Comparison of ENCODE assay signal across 1 cellular context in the genomic region with DNA sequence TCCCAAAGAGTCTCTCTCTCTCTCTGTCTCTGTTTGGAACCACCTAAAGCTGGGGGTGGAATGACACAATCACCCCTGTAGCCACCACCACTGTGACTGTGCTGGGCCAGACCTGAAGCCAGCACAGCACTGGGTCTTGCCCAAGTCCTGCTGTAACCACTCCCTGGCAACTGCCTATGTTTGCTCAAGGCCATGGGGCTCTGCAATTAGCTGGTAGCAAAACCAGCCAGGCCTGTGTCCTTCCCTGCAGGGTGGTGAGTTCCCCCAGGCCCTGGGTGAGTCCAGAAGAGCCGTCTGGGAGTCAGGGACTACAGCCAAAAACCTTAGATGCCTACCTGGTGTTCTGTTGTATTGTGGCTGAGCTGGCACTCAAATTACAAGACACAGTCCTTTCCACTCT.
TF ChIP-seq lines count a peak whose summit lies in the region.

No MANE protein-coding gene starts in this region.

TF ChIP-seq in SK-N-SH, 30 proteins besides CTCF, POLR2A, EP300 and RAD21 (continued from another document):
- TF ChIP-seq SIN3A (IDR thresholded peaks at IDR 0.05; ENCODE audit: borderline replicate concordance, low read depth, low read length) (no peak), ELF1 (IDR thresholded peaks at IDR 0.05) (no peak), NRF1 (IDR thresholded peaks at IDR 0.05; ENCODE audit: low read depth, low read length) (no peak), TEAD4 (IDR thresholded peaks at IDR 0.05; ENCODE audit: borderline replicate concordance, insufficient read depth) (no peak)
TF ChIP-seq in SK-N-SH: peak in this region for 0.
